Comparison of ENCODE assay signal across 9 cellular contexts in genomic region chr1:183567584-183567983, GRCh38. TPM values are rescaled to one million over a fixed set of nuclear protein-coding genes. Genes with fewer than 3 reads are reported as not detected.
DNase-seq lines count a peak whose midpoint lies in the region; ATAC-seq and TF ChIP-seq lines count a peak whose summit lies in the region.
"Had no signal": no experiment of that assay in that cellular context is flagged by ENCODE, and none has a peak within 500 bp of the region (broad histone marks: within the 10 kb centered on the region; RNA-seq: fewer than 3 reads in every experiment).

No MANE protein-coding gene starts in this region.

- POLR2A ChIA-PET in RWPE1 (lab: Yijun Ruan, JAX; ENCODE audit: low non-redundant PET), result no interaction called here

- no peak for TF ChIP-seq CTCF in RWPE1 (conservative IDR thresholded peaks at IDR 0.05; ENCODE audit: low read depth)

- CTCF ChIA-PET in RWPE1 (lab: Yijun Ruan, JAX), result interaction anchor here (0.7 kb wide), 1 partner anchor 1377 kb away, joined by 3 read pairs; no protein-coding TSS in a partner anchor

- no peak overlapping the region for H4K8ac ChIP-seq in mesendoderm (ENCODE audit: low read depth, low read length)

- intact Hi-C loops in left cardiac atrium (cut with DNase I), result no loop called here

- no peak overlapping the region for H2AK5ac ChIP-seq in mesendoderm (ENCODE audit: low read length)

- DNase-seq in NOMO-1 treated with DMSO at 0.1 percent for 48 hours (lab: John Stamatoyannopoulos, UW; ENCODE audit: unreplicated experiment) (peak; percentile 7), NOMO-1 treated with dmso at 0.1 percent for 144 hours (lab: John Stamatoyannopoulos, UW; ENCODE audit: unreplicated experiment) (no peak), RWPE1 (ENCODE audit: low spot score) (peak; percentile 65), left cardiac atrium (peak; percentile 43), mesendoderm (no peak)

- H3K36me3 ChIP-seq in mesendoderm (ENCODE audit: control insufficient read depth, insufficient read depth, low read length), result no peaks in the 10 kb centered on the region
- H3K36me3 ChIP-seq: tibial nerve had no signal

- H2BK5ac ChIP-seq in mesendoderm (ENCODE audit: low read length), result no peak overlapping the region

- H2BK15ac ChIP-seq in mesendoderm (replicated peaks; ENCODE audit: low read depth), result no peak overlapping the region

- peak; percentile 82 for ATAC-seq in HG02981 (IDR thresholded peaks at IDR 0.05; ENCODE audit: unreplicated experiment)
- peak; percentile 38 to 61 for ATAC-seq in left cardiac atrium
- ATAC-seq in GM19397 (IDR thresholded peaks at IDR 0.05; ENCODE audit: unreplicated experiment), result no peak
- no peak for ATAC-seq in HG02970 (IDR thresholded peaks at IDR 0.05; ENCODE audit: low FRiP score, unreplicated experiment)

- no peak overlapping the region for H3K18ac ChIP-seq in mesendoderm (ENCODE audit: low read length)

- H3K4ac ChIP-seq in mesendoderm (ENCODE audit: low read depth, low read length), result no peak overlapping the region

- no peak overlapping the region for H3K56ac ChIP-seq in mesendoderm (ENCODE audit: low read length)

- no peak overlapping the region for H3K4me2 ChIP-seq in mesendoderm (ENCODE audit: low read length)

- H3K4me3 ChIP-seq in mesendoderm (ENCODE audit: low read length), result no peak overlapping the region
- H3K4me3 ChIP-seq: tibial nerve had no signal

- H3K27ac ChIP-seq in RWPE1, result no peak overlapping the region
- H3K27ac ChIP-seq in mesendoderm (ENCODE audit: low read depth, low read length), result no peak overlapping the region

- H3K79me1 ChIP-seq in mesendoderm (ENCODE audit: low read length), result no peaks in the 10 kb centered on the region

- H2BK120ac ChIP-seq in mesendoderm (ENCODE audit: low read depth, low read length), result no peak overlapping the region

- no peaks in the 10 kb centered on the region for H3K79me2 ChIP-seq in mesendoderm (ENCODE audit: control insufficient read depth, insufficient read depth, low read length)

- no peak overlapping the region for H3K23ac ChIP-seq in mesendoderm (ENCODE audit: low read length)

- no CpG with 5 or more reads among the region's 5 CpGs for WGBS in mesendoderm (ENCODE audit: extremely low coverage, insufficient coverage, low lambda C conversion rate)

- no peak overlapping the region for H3K9ac ChIP-seq in mesendoderm (ENCODE audit: low read length)

- no peaks in the 10 kb centered on the region for H3K27me3 ChIP-seq in mesendoderm (ENCODE audit: insufficient read depth, low read length, poor library complexity)
- H3K27me3 ChIP-seq: tibial nerve had no signal

- H3K4me1 ChIP-seq in mesendoderm (ENCODE audit: control insufficient read depth, low read depth, low read length), result no peaks in the 10 kb centered on the region

- no peak overlapping the region for H4K5ac ChIP-seq in mesendoderm (ENCODE audit: low read length)

RNA-seq across cellular contexts. Expression of gene NCF2, which starts 22.7 kb away (rescaled TPM):
- total RNA-seq in left cardiac atrium, result 10 to 100 TPM in 1 of 2 donors, 1 to 10 TPM in 1; 9.7 to 16.0 TPM
- 0.15 TPM for polyA plus RNA-seq in mesendoderm (2013, experiment 1 of 2)
- 0.42 TPM for polyA plus RNA-seq in mesendoderm (2013, experiment 2 of 2)

Comparison
In these comparisons a context has a peak if more than half of its experiments do, and no peak if none do; other contexts are left out.
1. DNase-seq: peak in NOMO-1 treated with DMSO at 0.1 percent for 48 hours (single experiment), RWPE1 (single experiment) and left cardiac atrium (single experiment); none in NOMO-1 treated with dmso at 0.1 percent for 144 hours (single experiment) and mesendoderm (single experiment).
2. ATAC-seq: peak in HG02981 (single experiment) and left cardiac atrium (2 of 2); none in GM19397 (single experiment) and HG02970 (single experiment).